13 cellular contexts compared by ENCODE assay signal in genomic region chr12:89135976-89136634, GRCh38.
DNase-seq lines count a peak whose midpoint lies in the region; ATAC-seq, FAIRE-seq and TF ChIP-seq lines count a peak whose summit lies in the region.
"Had no signal": no experiment of that assay in that cellular context is flagged by ENCODE, and none has a peak within 500 bp of the region (broad histone marks: within the 10 kb centered on the region; RNA-seq: fewer than 3 reads in every experiment).

No MANE protein-coding gene starts in this region.

- no peak overlapping the region for H3K27ac ChIP-seq in endothelial cell of umbilical vein (ENCODE audit: insufficient read depth, low read depth, low read length)
- H3K27ac ChIP-seq: Peyer's patch, suprapubic skin had no signal

- DNase-seq in stimulated activated CD4-positive, alpha-beta T cell treated with anti-CD3 and anti-CD28 coated beads, Interleukin-15, amount 100 ng/mL, for 24 hours = peak; percentile 4
- DNase-seq in stimulated activated CD4-positive, alpha-beta T cell treated with anti-CD3 and anti-CD28 coated beads, Interleukin-1b, Interleukin-23, amount 100 ng/mL, for 48 hours = no peak
- peak; percentile 82 for DNase-seq in NOMO-1 treated with DMSO at 0.1 percent for 48 hours (lab: John Stamatoyannopoulos, UW; ENCODE audit: unreplicated experiment)
- no peak for DNase-seq in endothelial cell of umbilical vein (ENCODE audit: low read depth, low spot score)
- no peak for DNase-seq in effector CD4-positive, alpha-beta T cell
- DNase-seq in amniotic stem cell (lab: John Stamatoyannopoulos, UW) = no peak
- no peak for DNase-seq in lower leg skin (ENCODE audit: low spot score in 2 of 2)
- DNase-seq: CD4-positive, CD25-positive, alpha-beta regulatory T cell; hypothalamus; NCI-H1436; Peyer's patch had no signal

- no peaks in the 10 kb centered on the region for H3K9me1 ChIP-seq in endothelial cell of umbilical vein (replicated peaks; ENCODE audit: control insufficient read depth, extremely low read depth, insufficient read depth, low read length)

- intact Hi-C loops in endothelial cell of umbilical vein (cut with micrococcal nuclease) = no loop called here
- intact Hi-C loops in lower leg skin (cut with DNase I; ENCODE audit: low total_unique reads) = no loop called here

- no peaks in the 10 kb centered on the region for H3K9me3 ChIP-seq in endothelial cell of umbilical vein (replicated peaks; ENCODE audit: control insufficient read depth, insufficient read depth, low read length)
- H3K9me3 ChIP-seq: Peyer's patch, suprapubic skin had no signal

- H3K4me3 ChIP-seq in endothelial cell of umbilical vein (replicated peaks in 1 of 3; ENCODE audit: insufficient read depth in 1 of 3, low read depth in 1 of 3, low read length in 3 of 3) (no peak overlapping the region), lower leg skin (ENCODE audit: low read depth, poor library complexity, severe bottlenecking) (no peak overlapping the region)
- H3K4me3 ChIP-seq: Peyer's patch, suprapubic skin had no signal

- no peaks in the 10 kb centered on the region for H3K79me2 ChIP-seq in endothelial cell of umbilical vein (ENCODE audit: control insufficient read depth, insufficient read depth, low read length)

- H3K9ac ChIP-seq in endothelial cell of umbilical vein (replicated peaks; ENCODE audit: extremely low read depth, insufficient read depth, low read length) = no peak overlapping the region

- H3K27me3 ChIP-seq in endothelial cell of umbilical vein (ENCODE audit: control insufficient read depth in 2 of 2, insufficient read depth in 2 of 2, low read length in 2 of 2) = no peaks in the 10 kb centered on the region
- H3K27me3 ChIP-seq: Peyer's patch, suprapubic skin had no signal

- no peak for FAIRE-seq in endothelial cell of umbilical vein (lab: Jason Lieb, UNC)

- POLR2A ChIA-PET in endothelial cell of umbilical vein (lab: Charles Lee) = no interaction called here

- dilution Hi-C loops in endothelial cell of umbilical vein (cut with MboI; ENCODE audit: extremely low pct_ligation_motif_present, low sequenced_read_pairs) = no loop called here

- no peaks in the 10 kb centered on the region for H3K36me3 ChIP-seq in endothelial cell of umbilical vein (ENCODE audit: control insufficient read depth in 2 of 2, extremely low read depth in 1 of 2, insufficient read depth in 2 of 2, low read length in 2 of 2)
- H3K36me3 ChIP-seq: Peyer's patch, suprapubic skin had no signal

- H4K20me1 ChIP-seq in endothelial cell of umbilical vein (replicated peaks; ENCODE audit: control insufficient read depth, extremely low read depth, insufficient read depth, low read length) = no peaks in the 10 kb centered on the region

- TF ChIP-seq CTCF in endothelial cell of umbilical vein (IDR thresholded peaks at IDR 0.05; ENCODE audit: extremely low read depth in 1 of 2, insufficient read depth in 1 of 2, low read depth in 1 of 2, low read length in 2 of 2) = no peak
- no peak for TF ChIP-seq CTCF in lower leg skin (IDR thresholded peaks at IDR 0.05)

- no peak overlapping the region for H3K4me2 ChIP-seq in endothelial cell of umbilical vein (ENCODE audit: insufficient read depth, low read length)

- H3K4me1 ChIP-seq in endothelial cell of umbilical vein (ENCODE audit: control insufficient read depth, extremely low read depth, insufficient read depth, low read length) = peaks cover 17% of the 10 kb centered on the region
- H3K4me1 ChIP-seq: Peyer's patch, suprapubic skin had no signal

- no peak for ATAC-seq in HG03025 (IDR thresholded peaks at IDR 0.05; ENCODE audit: low FRiP score, unreplicated experiment)

- BruUV-seq in endothelial cell of umbilical vein (replicated peaks; lab: Mats Ljungman, UMichigan) = no TSS peak

- no peak overlapping the region for H2AFZ ChIP-seq in endothelial cell of umbilical vein (ENCODE audit: low read depth, low read length)

- TF ChIP-seq POLR2A in endothelial cell of umbilical vein (IDR thresholded peaks at IDR 0.05; ENCODE audit: low read depth, low read length) = no peak
- TF ChIP-seq POLR2A in lower leg skin (IDR thresholded peaks at IDR 0.05) = no peak

- CTCF ChIA-PET in endothelial cell of umbilical vein (lab: Charles Lee) = interaction anchor here (1.7 to 2.9 kb wide), 2 partner anchors 15 to 20 kb away, joined by 5 to 7 read pairs; no protein-coding TSS in a partner anchor

TF ChIP-seq in endothelial cell of umbilical vein, 7 proteins besides CTCF, POLR2A, EP300 and RAD21:
- TF ChIP-seq FOS (IDR thresholded peaks at IDR 0.05; ENCODE audit: borderline replicate concordance, insufficient read depth, low read length) (peak; percentile 73), JUN (IDR thresholded peaks at IDR 0.05; ENCODE audit: borderline replicate concordance, insufficient read depth, insufficient read length, low read depth) (no peak)

Comparison
In these comparisons a context has a peak if more than half of its experiments do, and no peak if none do; other contexts are left out.
1. DNase-seq: peak in stimulated activated CD4-positive, alpha-beta T cell treated with anti-CD3 and anti-CD28 coated beads, Interleukin-15, amount 100 ng/mL, for 24 hours (single experiment) and NOMO-1 treated with DMSO at 0.1 percent for 48 hours (single experiment); none in stimulated activated CD4-positive, alpha-beta T cell treated with anti-CD3 and anti-CD28 coated beads, Interleukin-1b, Interleukin-23, amount 100 ng/mL, for 48 hours (single experiment), endothelial cell of umbilical vein (single experiment), effector CD4-positive, alpha-beta T cell (single experiment), amniotic stem cell (single experiment) and lower leg skin (0 of 2).